Comparison of ENCODE assay signal across 21 cellular contexts in genomic region chr6:9025223-9025622, GRCh38.
DNase-seq lines count a peak whose midpoint lies in the region; ATAC-seq and TF ChIP-seq lines count a peak whose summit lies in the region.
"Had no signal": no experiment of that assay in that cellular context is flagged by ENCODE, and none has a peak within 500 bp of the region (broad histone marks: within the 10 kb centered on the region; RNA-seq: fewer than 3 reads in every experiment).

No MANE protein-coding gene starts in this region.

- peak overlapping the region; percentile 72 for H3K4me2 ChIP-seq in GM23248 (ENCODE audit: unreplicated experiment)

- no peaks in the 10 kb centered on the region for H3K79me2 ChIP-seq in GM23248 (ENCODE audit: insufficient read depth)

- H3K4me1 Mint-ChIP-seq in activated CD4-positive, alpha-beta T cell treated with anti-CD3 and anti-CD28 coated beads, Interleukin-2, amount 10 ng/mL, durations not matched to agents 24 days and 14 days: peaks cover 3% of the 10 kb centered on the region
- H3K4me1 Mint-ChIP-seq in activated naive CD8-positive, alpha-beta T cell treated with anti-CD3 and anti-CD28 coated beads for 36 hours: no peaks in the 10 kb centered on the region
- peaks cover 0 to 3% of the 10 kb centered on the region in 2 donors for H3K4me1 Mint-ChIP-seq in natural killer cell treated with Interleukin-12 subunit alpha and Interleukin-12 subunit beta and Interleukin-15 and Interleukin-18, amount 100 ng/mL, for 72 hours (ENCODE audit: low read depth in 2 of 2)
- H3K4me1 Mint-ChIP-seq: activated naive CD8-positive, alpha-beta T cell treated with anti-CD3 and anti-CD28 coated beads, Interleukin-2, amount 10 ng/mL, durations not matched to agents 7 days and 5 days; memory B cell had no signal

- no peaks in the 10 kb centered on the region for H3K9me3 Mint-ChIP-seq in activated CD4-positive, alpha-beta T cell treated with anti-CD3 and anti-CD28 coated beads, Interleukin-2, amount 10 ng/mL, durations not matched to agents 24 days and 14 days
- no peaks in the 10 kb centered on the region for H3K9me3 Mint-ChIP-seq in activated naive CD8-positive, alpha-beta T cell treated with anti-CD3 and anti-CD28 coated beads for 36 hours
- H3K9me3 Mint-ChIP-seq in natural killer cell treated with Interleukin-12 subunit alpha and Interleukin-12 subunit beta and Interleukin-15 and Interleukin-18, amount 100 ng/mL, for 72 hours: peaks cover 19% of the 10 kb centered on the region
- H3K9me3 Mint-ChIP-seq: activated naive CD8-positive, alpha-beta T cell treated with anti-CD3 and anti-CD28 coated beads, Interleukin-2, amount 10 ng/mL, durations not matched to agents 7 days and 5 days had no signal

- peak overlapping the region; percentile 68 for H2AFZ ChIP-seq in GM23248

- DNase-seq in activated CD4-positive, alpha-beta T cell treated with anti-CD3 and anti-CD28 coated beads, Interleukin-2, amount 10 ng/mL, durations not matched to agents 24 days and 14 days: no peak
- DNase-seq in activated CD4-positive, alpha-beta T cell treated with anti-CD3 and anti-CD28 coated beads for 48 hours: no peak
- peak; percentile 12 for DNase-seq in GM23248
- peak; percentile 1 for DNase-seq in activated naive CD8-positive, alpha-beta T cell treated with anti-CD3 and anti-CD28 coated beads for 36 hours
- no peak for DNase-seq in natural killer cell treated with Interleukin-12 subunit alpha and Interleukin-12 subunit beta and Interleukin-15 and Interleukin-18, amount 100 ng/mL, for 72 hours (ENCODE audit: low spot score)
- no peak for DNase-seq in 8988T
- no peak for DNase-seq in dorsolateral prefrontal cortex
- no peak for DNase-seq in NCI-H1105 treated with DMSO at 0.1 percent for 48 hours (lab: John Stamatoyannopoulos, UW)
- DNase-seq: activated naive CD8-positive, alpha-beta T cell treated with anti-CD3 and anti-CD28 coated beads, Interleukin-2, amount 10 ng/mL, durations not matched to agents 7 days and 5 days; heart left ventricle; left colon; NCI-H1092 treated with DMSO at 0.1 percent for 48 hours; NCI-H2029 treated with DMSO at 0.1 percent for 48 hours; NCI-H345; NCI-H774; nucleus accumbens; upper lobe of left lung had no signal

- no peak overlapping the region for H3K9ac ChIP-seq in GM23248

- H4K20me1 ChIP-seq in GM23248 (ENCODE audit: insufficient read depth): no peaks in the 10 kb centered on the region

- H3K36me3 Mint-ChIP-seq in activated CD4-positive, alpha-beta T cell treated with anti-CD3 and anti-CD28 coated beads, Interleukin-2, amount 10 ng/mL, durations not matched to agents 24 days and 14 days (ENCODE audit: low read depth): no peaks in the 10 kb centered on the region
- H3K36me3 Mint-ChIP-seq in activated naive CD8-positive, alpha-beta T cell treated with anti-CD3 and anti-CD28 coated beads for 36 hours: no peaks in the 10 kb centered on the region
- H3K36me3 Mint-ChIP-seq in natural killer cell treated with Interleukin-12 subunit alpha and Interleukin-12 subunit beta and Interleukin-15 and Interleukin-18, amount 100 ng/mL, for 72 hours: no peaks in the 10 kb centered on the region
- H3K36me3 Mint-ChIP-seq: activated naive CD8-positive, alpha-beta T cell treated with anti-CD3 and anti-CD28 coated beads, Interleukin-2, amount 10 ng/mL, durations not matched to agents 7 days and 5 days; memory B cell had no signal

- in situ Hi-C loops in GM23248 (cut with MboI): no loop called here

- intact Hi-C loops in activated CD4-positive, alpha-beta T cell treated with anti-CD3 and anti-CD28 coated beads, Interleukin-2, amount 10 ng/mL, durations not matched to agents 24 days and 14 days (cut with micrococcal nuclease): no loop called here
- intact Hi-C loops in dorsolateral prefrontal cortex (cut with DNase I): no loop called here

- H3K9me2 ChIP-seq in GM23248 (ENCODE audit: insufficient read depth): no peaks in the 10 kb centered on the region

- no peak overlapping the region for H3K27ac Mint-ChIP-seq in activated CD4-positive, alpha-beta T cell treated with anti-CD3 and anti-CD28 coated beads, Interleukin-2, amount 10 ng/mL, durations not matched to agents 24 days and 14 days
- no peak overlapping the region for H3K27ac Mint-ChIP-seq in activated naive CD8-positive, alpha-beta T cell treated with anti-CD3 and anti-CD28 coated beads for 36 hours
- no peak overlapping the region for H3K27ac Mint-ChIP-seq in natural killer cell treated with Interleukin-12 subunit alpha and Interleukin-12 subunit beta and Interleukin-15 and Interleukin-18, amount 100 ng/mL, for 72 hours
- H3K27ac Mint-ChIP-seq: activated naive CD8-positive, alpha-beta T cell treated with anti-CD3 and anti-CD28 coated beads, Interleukin-2, amount 10 ng/mL, durations not matched to agents 7 days and 5 days; memory B cell had no signal

- H3K36me3 ChIP-seq in GM23248 (ENCODE audit: low read depth): no peaks in the 10 kb centered on the region
- H3K36me3 ChIP-seq: heart left ventricle, upper lobe of left lung had no signal

- H3K4me1 ChIP-seq in GM23248 (ENCODE audit: insufficient read depth): no peaks in the 10 kb centered on the region
- H3K4me1 ChIP-seq: heart left ventricle, upper lobe of left lung had no signal

- peaks cover 2% of the 10 kb centered on the region for H3K27me3 Mint-ChIP-seq in activated CD4-positive, alpha-beta T cell treated with anti-CD3 and anti-CD28 coated beads, Interleukin-2, amount 10 ng/mL, durations not matched to agents 24 days and 14 days
- H3K27me3 Mint-ChIP-seq in activated naive CD8-positive, alpha-beta T cell treated with anti-CD3 and anti-CD28 coated beads for 36 hours: peaks cover 3% of the 10 kb centered on the region
- H3K27me3 Mint-ChIP-seq in natural killer cell treated with Interleukin-12 subunit alpha and Interleukin-12 subunit beta and Interleukin-15 and Interleukin-18, amount 100 ng/mL, for 72 hours: peaks cover 0 to 5% of the 10 kb centered on the region in 2 donors
- H3K27me3 Mint-ChIP-seq: activated naive CD8-positive, alpha-beta T cell treated with anti-CD3 and anti-CD28 coated beads, Interleukin-2, amount 10 ng/mL, durations not matched to agents 7 days and 5 days; memory B cell had no signal

- WGBS in GM23248 (ENCODE audit: low coverage in 1 of 2, low lambda C conversion rate in 2 of 2, missing lambda C conversion rate in 2 of 2), 2 experiments: 3 to 6% methylated on average over 12 of the region's 12 CpGs

- no peaks in the 10 kb centered on the region for H3F3A ChIP-seq in GM23248 (ENCODE audit: insufficient read depth)

- no peak for TF ChIP-seq CTCF in dorsolateral prefrontal cortex (IDR thresholded peaks at IDR 0.05 in 54 of 56, conservative IDR thresholded peaks at IDR 0.05 in 2 of 56; ENCODE audit: low read depth in 1 of 56, partially characterized antibody in 56 of 56)

- H3K27ac ChIP-seq in GM23248 (no peak overlapping the region), dorsolateral prefrontal cortex (no peak overlapping the region)
- H3K27ac ChIP-seq: C4-2B, heart left ventricle, upper lobe of left lung had no signal

- no peaks in the 10 kb centered on the region for H3K9me3 ChIP-seq in GM23248 (ENCODE audit: low read depth)
- H3K9me3 ChIP-seq: upper lobe of left lung had no signal

- H3K27me3 ChIP-seq in GM23248 (replicated peaks; ENCODE audit: insufficient read depth) (no peaks in the 10 kb centered on the region), dorsolateral prefrontal cortex (peaks cover 0 to 2% (median 0%) of the 10 kb centered on the region in 45 donors)
- H3K27me3 ChIP-seq: heart left ventricle, upper lobe of left lung had no signal

- ATAC-seq in natural killer cell treated with Interleukin-12 subunit alpha and Interleukin-12 subunit beta and Interleukin-15 and Interleukin-18, amount 100 ng/mL, for 72 hours: no peak
- ATAC-seq: HCT116, heart left ventricle, left colon, Right ventricle myocardium inferior had no signal

- peak overlapping the region; percentile 37 for H3K4me3 Mint-ChIP-seq in activated CD4-positive, alpha-beta T cell treated with anti-CD3 and anti-CD28 coated beads, Interleukin-2, amount 10 ng/mL, durations not matched to agents 24 days and 14 days
- H3K4me3 Mint-ChIP-seq in activated naive CD8-positive, alpha-beta T cell treated with anti-CD3 and anti-CD28 coated beads for 36 hours: no peak overlapping the region
- H3K4me3 Mint-ChIP-seq in natural killer cell treated with Interleukin-12 subunit alpha and Interleukin-12 subunit beta and Interleukin-15 and Interleukin-18, amount 100 ng/mL, for 72 hours: peak overlapping the region; percentile 18
- H3K4me3 Mint-ChIP-seq: activated naive CD8-positive, alpha-beta T cell treated with anti-CD3 and anti-CD28 coated beads, Interleukin-2, amount 10 ng/mL, durations not matched to agents 7 days and 5 days; memory B cell had no signal

- H3K4me3 ChIP-seq in GM23248: peak overlapping the region; percentile 48
- H3K4me3 ChIP-seq in dorsolateral prefrontal cortex: no peak overlapping the region
- H3K4me3 ChIP-seq: heart left ventricle, upper lobe of left lung had no signal

Comparison
In these comparisons a context has a peak if more than half of its experiments do, and no peak if none do; other contexts are left out.
1. DNase-seq: peak in GM23248 (single experiment) and activated naive CD8-positive, alpha-beta T cell treated with anti-CD3 and anti-CD28 coated beads for 36 hours (single experiment); none in activated CD4-positive, alpha-beta T cell treated with anti-CD3 and anti-CD28 coated beads, Interleukin-2, amount 10 ng/mL, durations not matched to agents 24 days and 14 days (single experiment), activated CD4-positive, alpha-beta T cell treated with anti-CD3 and anti-CD28 coated beads for 48 hours (single experiment), natural killer cell treated with Interleukin-12 subunit alpha and Interleukin-12 subunit beta and Interleukin-15 and Interleukin-18, amount 100 ng/mL, for 72 hours (single experiment), 8988T (single experiment), dorsolateral prefrontal cortex (0 of 10) and NCI-H1105 treated with DMSO at 0.1 percent for 48 hours (single experiment).